ENCODE assay signal across 1 cellular context in the genomic region with DNA sequence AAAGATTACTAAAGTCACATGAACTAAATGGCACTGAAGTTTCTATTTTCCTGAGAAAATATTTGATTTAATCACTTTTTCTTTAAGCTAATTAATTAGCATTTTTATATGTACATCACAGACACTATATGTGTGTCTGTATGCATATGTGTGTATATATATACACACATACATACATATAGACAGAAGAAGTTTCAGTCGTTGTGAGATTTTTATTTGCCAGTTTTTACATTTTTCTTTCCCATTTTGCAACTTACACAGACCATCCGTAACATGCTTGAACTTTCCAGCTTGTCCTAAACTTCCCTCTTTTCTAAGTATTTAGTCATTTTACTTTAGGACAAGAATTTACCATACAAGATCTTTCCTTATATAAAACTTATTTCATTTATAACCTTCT.
TF ChIP-seq lines count a peak whose summit lies in the region.

No MANE protein-coding gene starts in this region.

TF ChIP-seq in GM23338, 12 proteins besides CTCF, POLR2A, EP300 and RAD21 (continued from another document):
- TF ChIP-seq, protein P1, sequence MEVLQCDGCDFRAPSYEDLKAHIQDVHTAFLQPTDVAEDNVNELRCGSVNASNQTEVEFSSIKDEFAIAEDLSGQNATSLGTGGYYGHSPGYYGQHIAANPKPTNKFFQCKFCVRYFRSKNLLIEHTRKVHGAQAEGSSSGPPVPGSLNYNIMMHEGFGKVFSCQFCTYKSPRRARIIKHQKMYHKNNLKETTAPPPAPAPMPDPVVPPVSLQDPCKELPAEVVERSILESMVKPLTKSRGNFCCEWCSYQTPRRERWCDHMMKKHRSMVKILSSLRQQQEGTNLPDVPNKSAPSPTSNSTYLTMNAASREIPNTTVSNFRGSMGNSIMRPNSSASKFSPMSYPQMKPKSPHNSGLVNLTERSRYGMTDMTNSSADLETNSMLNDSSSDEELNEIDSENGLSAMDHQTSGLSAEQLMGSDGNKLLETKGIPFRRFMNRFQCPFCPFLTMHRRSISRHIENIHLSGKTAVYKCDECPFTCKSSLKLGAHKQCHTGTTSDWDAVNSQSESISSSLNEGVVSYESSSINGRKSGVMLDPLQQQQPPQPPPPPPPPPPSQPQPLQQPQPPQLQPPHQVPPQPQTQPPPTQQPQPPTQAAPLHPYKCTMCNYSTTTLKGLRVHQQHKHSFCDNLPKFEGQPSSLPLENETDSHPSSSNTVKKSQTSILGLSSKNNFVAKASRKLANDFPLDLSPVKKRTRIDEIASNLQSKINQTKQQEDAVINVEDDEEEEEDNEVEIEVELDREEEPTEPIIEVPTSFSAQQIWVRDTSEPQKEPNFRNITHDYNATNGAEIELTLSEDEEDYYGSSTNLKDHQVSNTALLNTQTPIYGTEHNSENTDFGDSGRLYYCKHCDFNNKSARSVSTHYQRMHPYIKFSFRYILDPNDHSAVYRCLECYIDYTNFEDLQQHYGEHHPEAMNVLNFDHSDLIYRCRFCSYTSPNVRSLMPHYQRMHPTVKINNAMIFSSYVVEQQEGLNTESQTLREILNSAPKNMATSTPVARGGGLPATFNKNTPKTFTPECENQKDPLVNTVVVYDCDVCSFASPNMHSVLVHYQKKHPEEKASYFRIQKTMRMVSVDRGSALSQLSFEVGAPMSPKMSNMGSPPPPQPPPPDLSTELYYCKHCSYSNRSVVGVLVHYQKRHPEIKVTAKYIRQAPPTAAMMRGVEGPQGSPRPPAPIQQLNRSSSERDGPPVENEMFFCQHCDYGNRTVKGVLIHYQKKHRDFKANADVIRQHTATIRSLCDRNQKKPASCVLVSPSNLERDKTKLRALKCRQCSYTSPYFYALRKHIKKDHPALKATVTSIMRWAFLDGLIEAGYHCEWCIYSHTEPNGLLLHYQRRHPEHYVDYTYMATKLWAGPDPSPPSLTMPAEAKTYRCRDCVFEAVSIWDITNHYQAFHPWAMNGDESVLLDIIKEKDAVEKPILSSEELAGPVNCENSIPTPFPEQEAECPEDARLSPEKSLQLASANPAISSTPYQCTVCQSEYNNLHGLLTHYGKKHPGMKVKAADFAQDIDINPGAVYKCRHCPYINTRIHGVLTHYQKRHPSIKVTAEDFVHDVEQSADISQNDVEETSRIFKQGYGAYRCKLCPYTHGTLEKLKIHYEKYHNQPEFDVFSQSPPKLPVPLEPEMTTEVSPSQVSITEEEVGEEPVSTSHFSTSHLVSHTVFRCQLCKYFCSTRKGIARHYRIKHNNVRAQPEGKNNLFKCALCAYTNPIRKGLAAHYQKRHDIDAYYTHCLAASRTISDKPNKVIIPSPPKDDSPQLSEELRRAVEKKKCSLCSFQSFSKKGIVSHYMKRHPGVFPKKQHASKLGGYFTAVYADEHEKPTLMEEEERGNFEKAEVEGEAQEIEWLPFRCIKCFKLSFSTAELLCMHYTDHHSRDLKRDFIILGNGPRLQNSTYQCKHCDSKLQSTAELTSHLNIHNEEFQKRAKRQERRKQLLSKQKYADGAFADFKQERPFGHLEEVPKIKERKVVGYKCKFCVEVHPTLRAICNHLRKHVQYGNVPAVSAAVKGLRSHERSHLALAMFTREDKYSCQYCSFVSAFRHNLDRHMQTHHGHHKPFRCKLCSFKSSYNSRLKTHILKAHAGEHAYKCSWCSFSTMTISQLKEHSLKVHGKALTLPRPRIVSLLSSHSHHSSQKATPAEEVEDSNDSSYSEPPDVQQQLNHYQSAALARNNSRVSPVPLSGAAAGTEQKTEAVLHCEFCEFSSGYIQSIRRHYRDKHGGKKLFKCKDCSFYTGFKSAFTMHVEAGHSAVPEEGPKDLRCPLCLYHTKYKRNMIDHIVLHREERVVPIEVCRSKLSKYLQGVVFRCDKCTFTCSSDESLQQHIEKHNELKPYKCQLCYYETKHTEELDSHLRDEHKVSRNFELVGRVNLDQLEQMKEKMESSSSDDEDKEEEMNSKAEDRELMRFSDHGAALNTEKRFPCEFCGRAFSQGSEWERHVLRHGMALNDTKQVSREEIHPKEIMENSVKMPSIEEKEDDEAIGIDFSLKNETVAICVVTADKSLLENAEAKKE (CRISPR knock-in tag; IDR thresholded peaks at IDR 0.05), result no peak
- TF ChIP-seq, protein P2, sequence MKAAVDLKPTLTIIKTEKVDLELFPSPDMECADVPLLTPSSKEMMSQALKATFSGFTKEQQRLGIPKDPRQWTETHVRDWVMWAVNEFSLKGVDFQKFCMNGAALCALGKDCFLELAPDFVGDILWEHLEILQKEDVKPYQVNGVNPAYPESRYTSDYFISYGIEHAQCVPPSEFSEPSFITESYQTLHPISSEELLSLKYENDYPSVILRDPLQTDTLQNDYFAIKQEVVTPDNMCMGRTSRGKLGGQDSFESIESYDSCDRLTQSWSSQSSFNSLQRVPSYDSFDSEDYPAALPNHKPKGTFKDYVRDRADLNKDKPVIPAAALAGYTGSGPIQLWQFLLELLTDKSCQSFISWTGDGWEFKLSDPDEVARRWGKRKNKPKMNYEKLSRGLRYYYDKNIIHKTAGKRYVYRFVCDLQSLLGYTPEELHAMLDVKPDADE (IDR thresholded peaks at IDR 0.05), result no peak
- TF ChIP-seq ZNF114 (CRISPR knock-in tag; IDR thresholded peaks at IDR 0.05), result no peak
- TF ChIP-seq NANOG (IDR thresholded peaks at IDR 0.05; ENCODE audit: borderline replicate concordance), result no peak
- TF ChIP-seq CREB1 (CRISPR knock-in tag; IDR thresholded peaks at IDR 0.05; ENCODE audit: low read depth), result no peak
- TF ChIP-seq STAT1 (IDR thresholded peaks at IDR 0.05; ENCODE audit: unreplicated experiment), result no peak
- no peak for TF ChIP-seq POLR2AphosphoS5 (IDR thresholded peaks at IDR 0.05; ENCODE audit: low read depth)
- TF ChIP-seq JUNB (IDR thresholded peaks at IDR 0.05; ENCODE audit: unreplicated experiment), result no peak
- TF ChIP-seq EZH2phosphoT487 (IDR thresholded peaks at IDR 0.05; ENCODE audit: unreplicated experiment), result no peak
- no peak for TF ChIP-seq EZH2 (IDR thresholded peaks at IDR 0.05; ENCODE audit: low read depth, unreplicated experiment)
- TF ChIP-seq, protein P3, sequence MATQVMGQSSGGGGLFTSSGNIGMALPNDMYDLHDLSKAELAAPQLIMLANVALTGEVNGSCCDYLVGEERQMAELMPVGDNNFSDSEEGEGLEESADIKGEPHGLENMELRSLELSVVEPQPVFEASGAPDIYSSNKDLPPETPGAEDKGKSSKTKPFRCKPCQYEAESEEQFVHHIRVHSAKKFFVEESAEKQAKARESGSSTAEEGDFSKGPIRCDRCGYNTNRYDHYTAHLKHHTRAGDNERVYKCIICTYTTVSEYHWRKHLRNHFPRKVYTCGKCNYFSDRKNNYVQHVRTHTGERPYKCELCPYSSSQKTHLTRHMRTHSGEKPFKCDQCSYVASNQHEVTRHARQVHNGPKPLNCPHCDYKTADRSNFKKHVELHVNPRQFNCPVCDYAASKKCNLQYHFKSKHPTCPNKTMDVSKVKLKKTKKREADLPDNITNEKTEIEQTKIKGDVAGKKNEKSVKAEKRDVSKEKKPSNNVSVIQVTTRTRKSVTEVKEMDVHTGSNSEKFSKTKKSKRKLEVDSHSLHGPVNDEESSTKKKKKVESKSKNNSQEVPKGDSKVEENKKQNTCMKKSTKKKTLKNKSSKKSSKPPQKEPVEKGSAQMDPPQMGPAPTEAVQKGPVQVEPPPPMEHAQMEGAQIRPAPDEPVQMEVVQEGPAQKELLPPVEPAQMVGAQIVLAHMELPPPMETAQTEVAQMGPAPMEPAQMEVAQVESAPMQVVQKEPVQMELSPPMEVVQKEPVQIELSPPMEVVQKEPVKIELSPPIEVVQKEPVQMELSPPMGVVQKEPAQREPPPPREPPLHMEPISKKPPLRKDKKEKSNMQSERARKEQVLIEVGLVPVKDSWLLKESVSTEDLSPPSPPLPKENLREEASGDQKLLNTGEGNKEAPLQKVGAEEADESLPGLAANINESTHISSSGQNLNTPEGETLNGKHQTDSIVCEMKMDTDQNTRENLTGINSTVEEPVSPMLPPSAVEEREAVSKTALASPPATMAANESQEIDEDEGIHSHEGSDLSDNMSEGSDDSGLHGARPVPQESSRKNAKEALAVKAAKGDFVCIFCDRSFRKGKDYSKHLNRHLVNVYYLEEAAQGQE (IDR thresholded peaks at IDR 0.05; ENCODE audit: unreplicated experiment), result no peak
